Comparison of ENCODE assay signal across 12 cellular contexts in genomic region chr2:191152841-191153240, GRCh38. TPM values are rescaled to one million over a fixed set of nuclear protein-coding genes. Genes with fewer than 3 reads are reported as not detected.
A peak's percentile ranks its signal among the peaks of the same experiment; 100 is the strongest.
DNase-seq lines count a peak whose midpoint lies in the region; ATAC-seq, FAIRE-seq and TF ChIP-seq lines count a peak whose summit lies in the region.
"Had no signal": no experiment of that assay in that cellular context is flagged by ENCODE, and none has a peak within 500 bp of the region (broad histone marks: within the 10 kb centered on the region; RNA-seq: fewer than 3 reads in every experiment).

No MANE protein-coding gene starts in this region.

- H3K4me3 ChIP-seq in MG63, result no peak overlapping the region
- H3K4me3 ChIP-seq in bronchial epithelial cell (ENCODE audit: low read depth, low read length), result no peak overlapping the region
- H3K4me3 ChIP-seq in stomach, result no peak overlapping the region
- H3K4me3 ChIP-seq: sigmoid colon had no signal

- H3K9me3 ChIP-seq in MG63, result no peaks in the 10 kb centered on the region
- no peaks in the 10 kb centered on the region for H3K9me3 ChIP-seq in stomach
- H3K9me3 ChIP-seq: sigmoid colon had no signal

- no peak for TF ChIP-seq EP300 in stomach (IDR thresholded peaks at IDR 0.05)

- H3K9me3 Mint-ChIP-seq in natural killer cell treated with Interleukin-12 subunit alpha and Interleukin-12 subunit beta and Interleukin-15 and Interleukin-18, amount 100 ng/mL, for 72 hours, result no peaks in the 10 kb centered on the region
- H3K9me3 Mint-ChIP-seq: activated B cell treated with CpG ODN at 0.5 μM for 24 hours had no signal

- no peak for TF ChIP-seq CTCF in bronchial epithelial cell (IDR thresholded peaks at IDR 0.05; ENCODE audit: insufficient read depth, low read length, severe bottlenecking)
- no peak for TF ChIP-seq CTCF in stomach (IDR thresholded peaks at IDR 0.05)

- no peak overlapping the region for H3K27ac ChIP-seq in stomach
- H3K27ac ChIP-seq: sigmoid colon had no signal

- peaks cover 11% of the 10 kb centered on the region for H3K36me3 Mint-ChIP-seq in natural killer cell treated with Interleukin-12 subunit alpha and Interleukin-12 subunit beta and Interleukin-15 and Interleukin-18, amount 100 ng/mL, for 72 hours

- H3K27ac Mint-ChIP-seq in natural killer cell treated with Interleukin-12 subunit alpha and Interleukin-12 subunit beta and Interleukin-15 and Interleukin-18, amount 100 ng/mL, for 72 hours, result peak overlapping the region; percentile 88 to 89
- H3K27ac Mint-ChIP-seq: activated B cell treated with CpG ODN at 0.5 μM for 24 hours had no signal

- peak; percentile 60 to 68 for ATAC-seq in natural killer cell treated with Interleukin-12 subunit alpha and Interleukin-12 subunit beta and Interleukin-15 and Interleukin-18, amount 100 ng/mL, for 72 hours
- ATAC-seq in HG03159 (IDR thresholded peaks at IDR 0.05; ENCODE audit: unreplicated experiment), result no peak
- ATAC-seq in GM18873 (IDR thresholded peaks at IDR 0.05; ENCODE audit: low FRiP score, unreplicated experiment), result no peak

- H3K4me1 ChIP-seq in stomach, result peaks cover 0 to 17% (median 14%) of the 10 kb centered on the region in 4 donors

- peak overlapping the region; percentile 87 for H3K4me3 Mint-ChIP-seq in natural killer cell treated with Interleukin-12 subunit alpha and Interleukin-12 subunit beta and Interleukin-15 and Interleukin-18, amount 100 ng/mL, for 72 hours
- H3K4me3 Mint-ChIP-seq: activated B cell treated with CpG ODN at 0.5 μM for 24 hours had no signal

- H3K27me3 Mint-ChIP-seq in natural killer cell treated with Interleukin-12 subunit alpha and Interleukin-12 subunit beta and Interleukin-15 and Interleukin-18, amount 100 ng/mL, for 72 hours, result no peaks in the 10 kb centered on the region

- TF ChIP-seq POLR2A in stomach (IDR thresholded peaks at IDR 0.05), result no peak

- no peaks in the 10 kb centered on the region for H3K36me3 ChIP-seq in MG63
- no peaks in the 10 kb centered on the region for H3K36me3 ChIP-seq in bronchial epithelial cell (ENCODE audit: control insufficient read depth, insufficient read depth, low read length)
- H3K36me3 ChIP-seq in stomach, result no peaks in the 10 kb centered on the region
- H3K36me3 ChIP-seq: sigmoid colon had no signal

- DNase-seq in NOMO-1 treated with DMSO at 0.1 percent for 48 hours (lab: John Stamatoyannopoulos, UW; ENCODE audit: unreplicated experiment) (peak; percentile 36), NOMO-1 treated with dmso at 0.1 percent for 144 hours (lab: John Stamatoyannopoulos, UW; ENCODE audit: unreplicated experiment) (no peak), MG63 (peak; percentile 61), bronchial epithelial cell (ENCODE audit: low read depth) (peak; percentile 79), stomach (no peak)
- peak; percentile 71 for DNase-seq in natural killer cell treated with Interleukin-12 subunit alpha and Interleukin-12 subunit beta and Interleukin-15 and Interleukin-18, amount 100 ng/mL, for 72 hours (ENCODE audit: low spot score)
- DNase-seq: activated B cell treated with CpG ODN at 0.5 μM for 24 hours; central memory CD4-positive, alpha-beta T cell; NCI-H2081 treated with DMSO at 0.1 percent for 48 hours; sigmoid colon had no signal

- intact Hi-C loops in stomach (cut with DNase I; ENCODE audit: low total_unique reads), result no loop called here

- FAIRE-seq in bronchial epithelial cell (lab: Jason Lieb, UNC), result no peak

- H3K27me3 ChIP-seq in MG63, result no peaks in the 10 kb centered on the region
- H3K27me3 ChIP-seq in bronchial epithelial cell (ENCODE audit: control insufficient read depth, insufficient read depth, low read length), result no peaks in the 10 kb centered on the region
- no peaks in the 10 kb centered on the region for H3K27me3 ChIP-seq in stomach

- WGBS in stomach, 5 donors, result 58 to 76% (median 72%) methylated on average over 2 of the region's 2 CpGs

- H3K4me1 Mint-ChIP-seq in natural killer cell treated with Interleukin-12 subunit alpha and Interleukin-12 subunit beta and Interleukin-15 and Interleukin-18, amount 100 ng/mL, for 72 hours (ENCODE audit: low read depth in 2 of 2), result peaks cover 47 to 62% of the 10 kb centered on the region in 2 donors

RNA-seq across cellular contexts. Expression of gene STAT4, which starts 2.0 kb away (rescaled TPM):
- 1.1 and 2.5 TPM in 2 replicates for total RNA-seq in MG63 (2014; rRNA removed; shearing (Covaris generic); ENCODE audit: low replicate concordance)
- 7.1 and 12.3 TPM in 2 replicates for total RNA-seq in bronchial epithelial cell
- total RNA-seq in natural killer cell treated with Interleukin-12 subunit alpha and Interleukin-12 subunit beta and Interleukin-15 and Interleukin-18, amount 100 ng/mL, for 72 hours, result 100 to 1,000 TPM; 133 to 241 TPM
- total RNA-seq in stomach, result 10 to 100 TPM in 1 of 5 donors, 1 to 10 TPM in 3, under 1 TPM in 1; 0.89 to 21.4 (median 6.6) TPM
- polyA plus RNA-seq in stomach, result 1 to 10 TPM in 1 of 3 donors, under 1 TPM in 2; 0.75 to 1.5 (median 0.78) TPM

Comparison
In these comparisons a context has a peak if more than half of its experiments do, and no peak if none do; other contexts are left out.
1. DNase-seq: peak in NOMO-1 treated with DMSO at 0.1 percent for 48 hours (single experiment), MG63 (single experiment), bronchial epithelial cell (single experiment) and natural killer cell treated with Interleukin-12 subunit alpha and Interleukin-12 subunit beta and Interleukin-15 and Interleukin-18, amount 100 ng/mL, for 72 hours (single experiment); none in NOMO-1 treated with dmso at 0.1 percent for 144 hours (single experiment) and stomach (single experiment).
2. ATAC-seq: peak in natural killer cell treated with Interleukin-12 subunit alpha and Interleukin-12 subunit beta and Interleukin-15 and Interleukin-18, amount 100 ng/mL, for 72 hours (2 of 2); none in HG03159 (single experiment) and GM18873 (single experiment).
3. RNA of gene STAT4, which starts 2.0 kb away (total RNA-seq): 133 to 241 TPM in natural killer cell treated with Interleukin-12 subunit alpha and Interleukin-12 subunit beta and Interleukin-15 and Interleukin-18, amount 100 ng/mL, for 72 hours; 7.1 to 12.3 TPM in bronchial epithelial cell, 0.89 to 21.4 TPM in stomach and 1.1 to 2.5 TPM in MG63; every median in the first group is over 4 times any median in the second.